21 cellular contexts compared by ENCODE assay signal in the genomic region with DNA sequence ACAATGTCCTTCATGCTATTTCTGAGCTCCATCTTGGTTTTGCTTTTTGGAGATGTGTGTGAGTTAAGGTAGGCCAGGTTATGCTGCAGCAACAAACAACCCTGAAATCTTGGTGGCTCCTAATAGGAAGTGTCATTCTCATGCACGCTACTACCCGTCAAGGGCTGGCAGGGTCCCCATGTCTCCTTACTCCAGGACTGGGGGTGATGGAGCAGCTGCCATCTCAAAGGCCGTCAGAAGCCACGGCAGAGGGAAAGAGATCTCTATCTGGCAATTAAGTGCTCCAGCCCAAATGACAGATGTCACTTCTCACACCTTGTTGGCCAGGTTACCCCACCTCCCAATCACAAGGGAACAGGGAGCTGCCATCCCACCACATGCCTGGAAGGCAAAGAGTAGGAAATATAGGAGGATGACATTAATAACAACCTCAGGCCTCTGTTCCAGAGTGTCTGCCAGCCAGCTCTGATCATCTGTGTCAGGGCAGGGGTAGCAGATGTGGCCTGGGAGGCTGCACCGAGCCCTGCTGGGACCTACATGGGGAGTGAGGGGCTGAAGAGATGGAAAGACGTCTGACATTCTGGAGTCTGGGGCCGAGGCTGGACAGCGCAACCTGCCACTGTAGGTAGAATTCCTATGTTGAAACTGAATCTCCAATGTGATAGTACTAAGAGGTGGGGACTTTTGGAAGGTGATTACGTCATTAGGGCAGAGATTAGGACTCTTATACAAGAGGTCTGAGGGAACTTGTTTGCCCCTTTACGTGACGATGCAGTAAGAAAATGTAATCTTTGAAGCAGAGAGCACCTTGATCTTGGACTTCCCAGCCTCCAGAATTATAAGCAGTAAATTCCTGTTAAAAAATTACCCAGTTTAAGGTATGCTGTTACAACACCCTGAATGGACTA. TPM values are rescaled to one million over a fixed set of nuclear protein-coding genes. Genes with fewer than 3 reads are reported as not detected.
DNase-seq lines count a peak whose midpoint lies in the region; ATAC-seq and TF ChIP-seq lines count a peak whose summit lies in the region.
"Had no signal": no experiment of that assay in that cellular context is flagged by ENCODE, and none has a peak within 500 bp of the region (broad histone marks: within the 10 kb centered on the region; RNA-seq: fewer than 3 reads in every experiment).

No MANE protein-coding gene starts in this region.

- WGBS in lung, 2 donors = 91 to 94% methylated on average over 11 of the region's 11 CpGs
- WGBS in upper lobe of left lung, 2 donors = 88 to 91% methylated on average over 11 of the region's 11 CpGs

- TF ChIP-seq CTCF in lung (IDR thresholded peaks at IDR 0.05; ENCODE audit: control extremely low read depth, extremely low read depth) (no peak), upper lobe of left lung (IDR thresholded peaks at IDR 0.05) (no peak)

- H3K36me3 ChIP-seq in lung (ENCODE audit: control insufficient read depth in 2 of 2, insufficient read depth in 2 of 2, low read length in 2 of 2) (no peaks in the 10 kb centered on the region), upper lobe of left lung (peaks cover 0 to 3% (median 0%) of the 10 kb centered on the region in 4 donors)
- peaks cover 5% of the 10 kb centered on the region for H3K36me3 ChIP-seq in CD8-positive, alpha-beta memory T cell (ENCODE audit: insufficient read depth, low read length)
- H3K36me3 ChIP-seq: prostate gland had no signal

- no peak overlapping the region for H3K4me3 ChIP-seq in lung
- no peak overlapping the region for H3K4me3 ChIP-seq in upper lobe of left lung
- no peak overlapping the region for H3K4me3 ChIP-seq in CD8-positive, alpha-beta memory T cell (ENCODE audit: low read length)
- H3K4me3 ChIP-seq: A549, GM23248, prostate gland, testis had no signal

- POLR2A ChIA-PET in CD8-positive, alpha-beta memory T cell (lab: Charles Lee) = no interaction called here

- H3K27me3 Mint-ChIP-seq in activated T-cell treated with anti-CD3 and anti-CD28 coated beads, Interleukin-2, amount 50 U/mL, for 24 hours = no peaks in the 10 kb centered on the region
- H3K27me3 Mint-ChIP-seq in activated T-cell treated with anti-CD3 and anti-CD28 coated beads, Interleukin-2, amount 50 U/mL, for 72 hours (ENCODE audit: low read depth) = no peaks in the 10 kb centered on the region
- H3K27me3 Mint-ChIP-seq in CD8-positive, alpha-beta memory T cell = no peaks in the 10 kb centered on the region
- H3K27me3 Mint-ChIP-seq: activated naive CD8-positive, alpha-beta T cell treated with anti-CD3 and anti-CD28 coated beads for 36 hours; CD4-positive, CD25-positive, alpha-beta regulatory T cell; natural killer cell treated with Interleukin-12 subunit alpha and Interleukin-12 subunit beta and Interleukin-15 and Interleukin-18, amount 100 ng/mL, for 72 hours had no signal

- CTCF ChIA-PET in CD8-positive, alpha-beta memory T cell (lab: Charles Lee) = interaction anchor here (1.3 kb wide), 1 partner anchor 21 kb away, joined by 3 read pairs; no protein-coding TSS in a partner anchor

- no peak for TF ChIP-seq EP300 in upper lobe of left lung (IDR thresholded peaks at IDR 0.05)

- peak; percentile 20 for DNase-seq in activated T-cell treated with anti-CD3 and anti-CD28 coated beads, Interleukin-2, amount 50 U/mL, for 24 hours
- DNase-seq in activated T-cell treated with anti-CD3 and anti-CD28 coated beads, Interleukin-2, amount 50 U/mL, for 72 hours = no peak
- peak; percentile 14 for DNase-seq in lung (ENCODE audit: low spot score)
- DNase-seq in upper lobe of left lung = peak in 1 of 2 donors; percentile 6
- no peak for DNase-seq in CD8-positive, alpha-beta memory T cell
- DNase-seq: activated CD4-positive, alpha-beta T cell treated with anti-CD3 and anti-CD28 coated beads, Interleukin-2, amount 50 U/mL, for 1 hour; activated naive CD8-positive, alpha-beta T cell treated with anti-CD3 and anti-CD28 coated beads for 36 hours; activated T-cell treated with anti-CD3 and anti-CD28 coated beads, Interleukin-2, amount 50 U/mL, for 4 hours; brain microvascular endothelial cell; CD4-positive, CD25-positive, alpha-beta regulatory T cell; GM23248; mesenchymal stem cell; NCI-H1694; NCI-H446 treated with DMSO at 0.1 percent for 48 hours; testis had no signal

- peaks cover 49% of the 10 kb centered on the region for H3K36me3 Mint-ChIP-seq in activated T-cell treated with anti-CD3 and anti-CD28 coated beads, Interleukin-2, amount 50 U/mL, for 24 hours (ENCODE audit: low read depth)
- peaks cover 5 to 9% of the 10 kb centered on the region in 2 donors for H3K36me3 Mint-ChIP-seq in activated T-cell treated with anti-CD3 and anti-CD28 coated beads, Interleukin-2, amount 50 U/mL, for 72 hours (ENCODE audit: insufficient read depth in 2 of 2)
- peaks cover 0 to 48% (median 0%) of the 10 kb centered on the region in 3 donors for H3K36me3 Mint-ChIP-seq in CD8-positive, alpha-beta memory T cell
- H3K36me3 Mint-ChIP-seq: natural killer cell treated with Interleukin-12 subunit alpha and Interleukin-12 subunit beta and Interleukin-15 and Interleukin-18, amount 100 ng/mL, for 72 hours had no signal

- H3K4me3 Mint-ChIP-seq in activated T-cell treated with anti-CD3 and anti-CD28 coated beads, Interleukin-2, amount 50 U/mL, for 24 hours = no peak overlapping the region
- no peak overlapping the region for H3K4me3 Mint-ChIP-seq in activated T-cell treated with anti-CD3 and anti-CD28 coated beads, Interleukin-2, amount 50 U/mL, for 72 hours
- H3K4me3 Mint-ChIP-seq in CD8-positive, alpha-beta memory T cell = no peak overlapping the region
- H3K4me3 Mint-ChIP-seq: activated naive CD8-positive, alpha-beta T cell treated with anti-CD3 and anti-CD28 coated beads for 36 hours; activated T-cell treated with anti-CD3 and anti-CD28 coated beads, Interleukin-2, amount 50 U/mL, for 4 hours; CD4-positive, CD25-positive, alpha-beta regulatory T cell; natural killer cell treated with Interleukin-12 subunit alpha and Interleukin-12 subunit beta and Interleukin-15 and Interleukin-18, amount 100 ng/mL, for 72 hours had no signal

- H3K4me1 ChIP-seq in lung (ENCODE audit: control insufficient read depth in 2 of 2, insufficient read depth in 2 of 2, low read length in 2 of 2) = peaks cover 14 to 40% of the 10 kb centered on the region in 2 donors
- H3K4me1 ChIP-seq in upper lobe of left lung = peaks cover 62 to 85% (median 74%) of the 10 kb centered on the region in 4 donors
- H3K4me1 ChIP-seq in CD8-positive, alpha-beta memory T cell (ENCODE audit: insufficient read depth, low read length) = peaks cover 31% of the 10 kb centered on the region

- H3K27ac Mint-ChIP-seq in activated T-cell treated with anti-CD3 and anti-CD28 coated beads, Interleukin-2, amount 50 U/mL, for 24 hours = peak overlapping the region; percentile 75
- no peak overlapping the region for H3K27ac Mint-ChIP-seq in activated T-cell treated with anti-CD3 and anti-CD28 coated beads, Interleukin-2, amount 50 U/mL, for 72 hours
- H3K27ac Mint-ChIP-seq in CD8-positive, alpha-beta memory T cell = peak overlapping the region in 1 of 8 donors; percentile 52
- H3K27ac Mint-ChIP-seq: activated naive CD8-positive, alpha-beta T cell treated with anti-CD3 and anti-CD28 coated beads for 36 hours; natural killer cell treated with Interleukin-12 subunit alpha and Interleukin-12 subunit beta and Interleukin-15 and Interleukin-18, amount 100 ng/mL, for 72 hours had no signal

- H3K9me3 Mint-ChIP-seq in activated T-cell treated with anti-CD3 and anti-CD28 coated beads, Interleukin-2, amount 50 U/mL, for 24 hours = no peaks in the 10 kb centered on the region
- no peaks in the 10 kb centered on the region for H3K9me3 Mint-ChIP-seq in activated T-cell treated with anti-CD3 and anti-CD28 coated beads, Interleukin-2, amount 50 U/mL, for 72 hours
- no peaks in the 10 kb centered on the region for H3K9me3 Mint-ChIP-seq in CD8-positive, alpha-beta memory T cell
- H3K9me3 Mint-ChIP-seq: activated naive CD8-positive, alpha-beta T cell treated with anti-CD3 and anti-CD28 coated beads for 36 hours; activated T-cell treated with anti-CD3 and anti-CD28 coated beads, Interleukin-2, amount 50 U/mL, for 4 hours; CD4-positive, CD25-positive, alpha-beta regulatory T cell; natural killer cell treated with Interleukin-12 subunit alpha and Interleukin-12 subunit beta and Interleukin-15 and Interleukin-18, amount 100 ng/mL, for 72 hours had no signal

- TF ChIP-seq POLR2A in upper lobe of left lung (IDR thresholded peaks at IDR 0.05) = no peak

- H3K27ac ChIP-seq in cingulate gyrus (ENCODE audit: low read depth, low read length) (peak overlapping the region; percentile 20), lung (ENCODE audit: low read depth in 1 of 2, low read length in 1 of 2) (peak overlapping the region in 1 of 2 donors; percentile 73), upper lobe of left lung (peak overlapping the region; percentile 70 to 99 (median 94))
- H3K27ac ChIP-seq in CD8-positive, alpha-beta memory T cell (ENCODE audit: low read depth, low read length) = no peak overlapping the region
- H3K27ac ChIP-seq: A549, brain microvascular endothelial cell, GM23248, prostate gland, testis had no signal

- H3K9me3 ChIP-seq in lung (ENCODE audit: control insufficient read depth in 2 of 2, insufficient read depth in 1 of 2, low read length in 1 of 2) = no peaks in the 10 kb centered on the region
- no peaks in the 10 kb centered on the region for H3K9me3 ChIP-seq in upper lobe of left lung
- no peaks in the 10 kb centered on the region for H3K9me3 ChIP-seq in CD8-positive, alpha-beta memory T cell (ENCODE audit: low read length)
- H3K9me3 ChIP-seq: A549, prostate gland, testis had no signal

- ATAC-seq in activated T-cell treated with anti-CD3 and anti-CD28 coated beads, Interleukin-2, amount 50 U/mL, for 72 hours (replicated peaks in 1 of 2) = no peak
- ATAC-seq in lung (ENCODE audit: insufficient read depth, low FRiP score) (no peak), upper lobe of left lung (ENCODE audit: low FRiP score in 2 of 2) (no peak), HG03469 (IDR thresholded peaks at IDR 0.05; ENCODE audit: unreplicated experiment) (no peak), HG02642 (IDR thresholded peaks at IDR 0.05; ENCODE audit: poor library complexity, unreplicated experiment) (no peak)
- ATAC-seq: activated T-cell treated with anti-CD3 and anti-CD28 coated beads, Interleukin-2, amount 50 U/mL, for 4 hours had no signal

- H3K27me3 ChIP-seq in lung (ENCODE audit: control insufficient read depth, insufficient read depth) (no peaks in the 10 kb centered on the region), upper lobe of left lung (no peaks in the 10 kb centered on the region)
- H3K27me3 ChIP-seq in CD8-positive, alpha-beta memory T cell (ENCODE audit: insufficient read depth, low read length, poor library complexity, severe bottlenecking) = no peaks in the 10 kb centered on the region
- H3K27me3 ChIP-seq: brain microvascular endothelial cell, testis had no signal

- H3K4me1 Mint-ChIP-seq in activated T-cell treated with anti-CD3 and anti-CD28 coated beads, Interleukin-2, amount 50 U/mL, for 24 hours (ENCODE audit: low read depth) = peaks cover 60% of the 10 kb centered on the region
- peaks cover 62% of the 10 kb centered on the region for H3K4me1 Mint-ChIP-seq in activated T-cell treated with anti-CD3 and anti-CD28 coated beads, Interleukin-2, amount 50 U/mL, for 72 hours (ENCODE audit: low read depth)
- H3K4me1 Mint-ChIP-seq in CD8-positive, alpha-beta memory T cell = peaks cover 22 to 60% (median 28%) of the 10 kb centered on the region in 3 donors

RNA-seq across cellular contexts. Expression of a gene that starts 4.8 kb away (rescaled TPM):
- 10 to 100 TPM; 11.0 to 11.5 TPM for total RNA-seq in activated T-cell treated with anti-CD3 and anti-CD28 coated beads, Interleukin-2, amount 50 U/mL, for 72 hours
- total RNA-seq in lung (10 to 100 TPM in 1 of 2 donors, 1 to 10 TPM in 1; 3.5 to 10.9 TPM), upper lobe of left lung (10 to 100 TPM in 5 of 6 donors, 1 to 10 TPM in 1; 6.3 to 34.0 (median 15.9) TPM)
- polyA plus RNA-seq in lung = 10 to 100 TPM; 14.2 to 18.1 TPM
- 1 to 10 TPM; 3.7 to 4.7 TPM for total RNA-seq in CD8-positive, alpha-beta memory T cell
- polyA plus RNA-seq in CD8-positive, alpha-beta memory T cell = 2.2 TPM

RNA-seq across cellular contexts. Expression of a gene that starts 59.1 kb away (rescaled TPM):
- total RNA-seq in activated T-cell treated with anti-CD3 and anti-CD28 coated beads, Interleukin-2, amount 50 U/mL, for 72 hours = 100 to 1,000 TPM; 228 to 278 TPM
- total RNA-seq in lung (100 to 1,000 TPM; 145 to 308 TPM), upper lobe of left lung (100 to 1,000 TPM in 5 of 6 donors, 10 to 100 TPM in 1; 75.4 to 328 (median 160) TPM)
- polyA plus RNA-seq in lung = 100 to 1,000 TPM; 246 to 465 TPM
- total RNA-seq in CD8-positive, alpha-beta memory T cell = 100 to 1,000 TPM; 274 TPM
- polyA plus RNA-seq in CD8-positive, alpha-beta memory T cell = 43.1 TPM

Comparison
In these comparisons a context has a peak if more than half of its experiments do, and no peak if none do; other contexts are left out.
1. DNase-seq: peak in activated T-cell treated with anti-CD3 and anti-CD28 coated beads, Interleukin-2, amount 50 U/mL, for 24 hours (single experiment) and lung (single experiment); none in activated T-cell treated with anti-CD3 and anti-CD28 coated beads, Interleukin-2, amount 50 U/mL, for 72 hours (0 of 2) and CD8-positive, alpha-beta memory T cell (0 of 5).